In genomic region chr16:86288716-86289294, GRCh38 we compare ENCODE assay signal across 20 cellular contexts.
"Had no signal": no experiment of that assay in that cellular context is flagged by ENCODE, and none has a peak within 500 bp of the region (broad histone marks: within the 10 kb centered on the region; RNA-seq: fewer than 3 reads in every experiment).

No MANE protein-coding gene starts in this region.

- DNase-seq: activated CD4-positive, alpha-beta memory T cell treated with anti-CD3 and anti-CD28 coated beads for 36 hours; activated CD4-positive, alpha-beta T cell treated with anti-CD3 and anti-CD28 coated beads for 4 hours; activated T-cell treated with anti-CD3 and anti-CD28 coated beads for 4 hours; amniotic stem cell; dermis blood vessel endothelial cell; effector memory CD4-positive, alpha-beta T cell; kidney; midbrain; spleen; stimulated activated CD8-positive, alpha-beta memory T cell treated with anti-CD3 and anti-CD28 coated beads, Interleukin-4, amount 100 ng/mL, for 48 hours; stimulated activated naive CD4-positive, alpha-beta T cell treated with Interleukin-2 at 50 U/mL for 16 hours; T-helper 17 cell; thyroid gland had no signal

- H3K4me3 ChIP-seq: esophagus muscularis mucosa, gastroesophageal sphincter, lung, spleen, thyroid gland had no signal

- H3K4me1 ChIP-seq: parathyroid adenoma, thyroid gland had no signal

- FAIRE-seq: endothelial cell of umbilical vein, kidney, urothelium cell line had no signal

- H3K9me3 ChIP-seq: esophagus muscularis mucosa, gastroesophageal sphincter, spleen, thyroid gland had no signal

- ATAC-seq: gastroesophageal sphincter, left lobe of liver, T-helper 17 cell had no signal

- H3K9ac ChIP-seq: parathyroid adenoma had no signal

- H3K27ac ChIP-seq: esophagus muscularis mucosa, gastroesophageal sphincter, parathyroid adenoma, spleen, thyroid gland had no signal

- H3K36me3 ChIP-seq: esophagus muscularis mucosa, gastroesophageal sphincter, spleen, thyroid gland had no signal

- H3K27me3 ChIP-seq: thyroid gland had no signal

- H2AFZ ChIP-seq: parathyroid adenoma had no signal

- H3K79me2 ChIP-seq: parathyroid adenoma had no signal
